8 cellular contexts compared by ENCODE assay signal in the genomic region with DNA sequence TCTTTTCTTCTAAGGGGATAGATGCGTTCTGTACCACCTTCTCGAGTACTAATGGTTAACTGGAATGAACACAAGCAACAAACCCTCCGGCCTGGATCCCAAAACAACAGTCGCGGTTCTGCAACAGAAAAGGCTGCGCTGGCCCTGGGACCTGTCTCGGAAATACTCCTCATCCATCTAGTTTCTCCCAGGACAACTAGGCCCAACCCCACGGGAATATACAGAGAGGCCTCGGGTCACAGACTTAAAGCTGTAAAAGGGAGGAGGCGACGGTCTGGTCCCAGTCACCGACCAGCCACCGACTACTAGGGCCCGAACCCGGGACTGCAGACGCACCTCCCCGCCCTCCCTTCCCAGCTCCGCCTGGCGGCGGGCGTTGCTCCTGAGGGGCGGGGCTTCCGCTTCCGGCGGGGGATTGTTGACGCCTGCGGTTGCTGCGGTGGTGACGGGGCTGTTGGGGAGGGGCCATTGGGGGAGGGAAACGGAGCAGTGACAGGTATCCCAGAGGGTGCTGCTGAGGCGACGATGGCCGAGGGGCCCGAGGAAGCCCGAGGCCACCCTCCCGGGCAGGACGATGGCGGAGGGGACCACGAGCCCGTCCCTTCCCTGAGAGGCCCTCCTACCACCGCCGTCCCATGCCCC. TPM values are rescaled to one million over a fixed set of nuclear protein-coding genes. Genes with fewer than 3 reads are reported as not detected.
DNase-seq lines count a peak whose midpoint lies in the region; ATAC-seq and TF ChIP-seq lines count a peak whose summit lies in the region.

A gene with protein sequence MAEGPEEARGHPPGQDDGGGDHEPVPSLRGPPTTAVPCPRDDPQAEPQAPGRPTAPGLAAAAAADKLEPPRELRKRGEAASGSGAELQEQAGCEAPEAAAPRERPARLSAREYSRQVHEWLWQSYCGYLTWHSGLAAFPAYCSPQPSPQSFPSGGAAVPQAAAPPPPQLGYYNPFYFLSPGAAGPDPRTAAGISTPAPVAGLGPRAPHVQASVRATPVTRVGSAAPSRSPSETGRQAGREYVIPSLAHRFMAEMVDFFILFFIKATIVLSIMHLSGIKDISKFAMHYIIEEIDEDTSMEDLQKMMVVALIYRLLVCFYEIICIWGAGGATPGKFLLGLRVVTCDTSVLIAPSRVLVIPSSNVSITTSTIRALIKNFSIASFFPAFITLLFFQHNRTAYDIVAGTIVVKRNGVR (plus strand): TSS at position 418 of the 642 bp plus-strand sequence. CDS start 108 bp downstream, at position 526.

- H3K27ac Mint-ChIP-seq in neural progenitor cell: peak within 1 kb of the TSS; percentile 91

- TF ChIP-seq CTCF in foreskin keratinocyte (conservative IDR thresholded peaks at IDR 0.05) (peak; percentile 58), neural progenitor cell (IDR thresholded peaks at IDR 0.05) (peak; percentile 56)

- DNase-seq in GM03348 (ENCODE audit: low spot score) (peak; percentile 97), HAP-1 (ENCODE audit: low spot score in 2 of 2) (peak; percentile 89 to 98), MG63 (peak; percentile 88), SHP77 (lab: John Stamatoyannopoulos, UW) (peak; percentile 77 to 89), foreskin keratinocyte (peak; percentile 64 to 78), neural progenitor cell (ENCODE audit: low spot score) (peak; percentile 96), stromal cell of bone marrow (ENCODE audit: low read depth) (peak; percentile 74)
- peak; percentile 88 to 95 (median 92) for DNase-seq in activated naive CD4-positive, alpha-beta T cell (lab: John Stamatoyannopoulos, UW)

- peaks cover 19% of the 10 kb centered on the region for H3F3A ChIP-seq in neural progenitor cell (ENCODE audit: low read depth)

- no peaks in the 10 kb centered on the region; the same call in none of the 2 replicates for H3K36me3 ChIP-seq in HAP-1 (replicated peaks)
- no peaks in the 10 kb centered on the region for H3K36me3 ChIP-seq in MG63
- H3K36me3 ChIP-seq in neural progenitor cell: no peaks in the 10 kb centered on the region

- H3K4me1 ChIP-seq in HAP-1: peaks cover 6% of the 10 kb centered on the region
- H3K4me1 ChIP-seq in foreskin keratinocyte: peaks cover 2% of the 10 kb centered on the region
- peaks cover 10% of the 10 kb centered on the region for H3K4me1 ChIP-seq in neural progenitor cell

- peak within 1 kb of the TSS; percentile 88 for H2AFZ ChIP-seq in neural progenitor cell (replicated peaks)

- peaks cover 21% of the 10 kb centered on the region for H3K4me1 Mint-ChIP-seq in neural progenitor cell

- H3K9me3 ChIP-seq in HAP-1 (no peaks in the 10 kb centered on the region), MG63 (no peaks in the 10 kb centered on the region), neural progenitor cell (ENCODE audit: low read depth) (no peaks in the 10 kb centered on the region)

- ATAC-seq in foreskin keratinocyte: peak; percentile 80

- H3K27me3 ChIP-seq in HAP-1 (ENCODE audit: low read depth) (peaks cover 3% of the 10 kb centered on the region; the same call in 1 of the 2 replicates), MG63 (no peaks in the 10 kb centered on the region), foreskin keratinocyte (no peaks in the 10 kb centered on the region), neural progenitor cell (no peaks in the 10 kb centered on the region)

- H3K4me3 Mint-ChIP-seq in neural progenitor cell: peak within 1 kb of the TSS; percentile 94

- peaks cover 11% of the 10 kb centered on the region for H3K36me3 Mint-ChIP-seq in neural progenitor cell

- H3K27ac ChIP-seq in foreskin keratinocyte (peak within 1 kb of the TSS; percentile 29), neural progenitor cell (peak within 1 kb of the TSS; percentile 1)

- no peaks in the 10 kb centered on the region for H3K27me3 Mint-ChIP-seq in neural progenitor cell (ENCODE audit: insufficient read depth, low read depth)

- H3K4me2 ChIP-seq in neural progenitor cell: peak within 1 kb of the TSS; percentile 91

- in situ Hi-C loops in HAP-1 (cut with MboI; ENCODE audit: low sequenced_read_pairs): loop anchor here (25.0 kb wide), 1 partner anchor 212 kb away; no protein-coding TSS in a partner anchor

- H4K20me1 ChIP-seq in neural progenitor cell (ENCODE audit: low read depth): peaks cover 4% of the 10 kb centered on the region

- H3K9ac ChIP-seq in neural progenitor cell: peak within 1 kb of the TSS; percentile 43

- H3K79me2 ChIP-seq in neural progenitor cell (ENCODE audit: low read depth): peaks cover 11% of the 10 kb centered on the region

- no peaks in the 10 kb centered on the region for H3K9me3 Mint-ChIP-seq in neural progenitor cell

- H3K4me3 ChIP-seq in HAP-1 (peak within 1 kb of the TSS; percentile 65), MG63 (peak within 1 kb of the TSS; percentile 64), neural progenitor cell (peak within 1 kb of the TSS; percentile 72)

RNA-seq across cellular contexts. Expression of the gene that starts here (rescaled TPM):
- total RNA-seq in MG63 (2014; rRNA removed; shearing (Covaris generic); ENCODE audit: low replicate concordance): 4.8 and 12.9 TPM in 2 replicates
- total RNA-seq in foreskin keratinocyte (7.9 and 8.7 TPM in 2 replicates), neural progenitor cell (ENCODE audit: low replicate concordance) (18.0 and 22.9 TPM in 2 replicates)
- 3.1 and 3.5 TPM in 2 replicates for polyA plus RNA-seq in foreskin keratinocyte

Comparison
In these comparisons a context has a peak if more than half of its experiments do, and no peak if none do; other contexts are left out.
1. Peak in every context shown above with its lines: DNase-seq, ATAC-seq, H3K4me3 ChIP-seq and H3K27ac ChIP-seq.